16 cellular contexts compared by ENCODE assay signal in the genomic region with DNA sequence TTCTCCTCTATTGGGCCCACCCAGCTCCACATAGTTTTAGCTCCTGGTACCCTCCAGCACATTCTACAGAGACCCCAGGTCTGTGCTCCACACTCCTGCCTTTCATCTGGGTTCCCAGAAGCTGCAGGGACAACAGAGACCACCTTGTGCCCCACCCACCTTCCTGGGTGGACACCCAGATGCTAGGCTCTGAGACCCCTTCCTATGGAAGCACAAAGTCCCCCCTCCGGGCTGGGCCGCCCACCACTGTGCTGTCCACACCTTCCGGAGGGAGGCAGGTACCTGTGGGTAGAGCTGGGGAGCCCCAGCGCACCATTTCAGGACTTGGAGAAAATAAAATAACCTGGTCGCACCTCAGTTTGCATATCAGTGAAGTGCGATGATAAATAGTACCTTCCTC.
A peak's percentile ranks its signal among the peaks of the same experiment; 100 is the strongest.
DNase-seq lines count a peak whose midpoint lies in the region; ATAC-seq and TF ChIP-seq lines count a peak whose summit lies in the region.
"Had no signal": no experiment of that assay in that cellular context is flagged by ENCODE, and none has a peak within 500 bp of the region (broad histone marks: within the 10 kb centered on the region; RNA-seq: fewer than 3 reads in every experiment).

No MANE protein-coding gene starts in this region.

- TF ChIP-seq CTCF in WTC11 (IDR thresholded peaks at IDR 0.05): no peak

- no peak overlapping the region for H3K27ac Mint-ChIP-seq in WTC11
- H3K27ac Mint-ChIP-seq: B cell; CD4-positive, alpha-beta T cell had no signal

- CTCF ChIA-PET in WTC11 (lab: Charles Lee): interaction anchor here (3.0 to 4.2 kb wide), 2 partner anchors 33 to 232 kb away, joined by 18 to 28 read pairs; no protein-coding TSS in a partner anchor

- DNase-seq in H7: peak; percentile 32
- no peak for DNase-seq in WTC11 (ENCODE audit: low spot score)
- peak; percentile 35 for DNase-seq in ureter (ENCODE audit: low spot score)
- no peak for DNase-seq in activated CD8-positive, alpha-beta memory T cell treated with anti-CD3 and anti-CD28 coated beads, Interleukin-2, amount 50 U/mL, for 48 hours
- no peak for DNase-seq in sciatic nerve (ENCODE audit: low spot score)
- DNase-seq: C1 segment of cervical spinal cord; Calu3; CD4-positive, alpha-beta T cell; DMS 273 treated with DMSO at 0.1 percent for 48 hours; GOT3 had no signal

- peak overlapping the region; percentile 78 for H3K4me3 Mint-ChIP-seq in WTC11
- H3K4me3 Mint-ChIP-seq: B cell; CD4-positive, alpha-beta T cell had no signal

- peaks cover 100% of the 10 kb centered on the region for H3K27me3 Mint-ChIP-seq in WTC11 (ENCODE audit: low read depth)

- H3K4me1 Mint-ChIP-seq in WTC11: peaks cover 78% of the 10 kb centered on the region
- H3K4me1 Mint-ChIP-seq: B cell had no signal

- intact Hi-C loops in sciatic nerve (cut with DNase I): no loop called here

- no peaks in the 10 kb centered on the region for H3K36me3 Mint-ChIP-seq in WTC11

- no peak overlapping the region for H3K9ac ChIP-seq in iPS-20b (ENCODE audit: low read depth, low read length)

- POLR2A ChIA-PET in WTC11 (lab: Charles Lee): no interaction called here

- no peak overlapping the region for H3K27ac ChIP-seq in iPS-20b (ENCODE audit: low read length)
- H3K27ac ChIP-seq: HL-60 had no signal

- H3K27me3 ChIP-seq in H7 (ENCODE audit: control insufficient read depth, insufficient read depth, low read length) (peaks cover 67% of the 10 kb centered on the region), iPS-20b (ENCODE audit: insufficient read depth, low read length) (peaks cover 92% of the 10 kb centered on the region)

- peaks cover 20% of the 10 kb centered on the region; the same call in 1 of the 2 replicates for H3K4me1 ChIP-seq in iPS-20b (ENCODE audit: insufficient read depth, low read length)

- ATAC-seq in WTC11 (no peak), GM21717 (IDR thresholded peaks at IDR 0.05; ENCODE audit: unreplicated experiment) (no peak), sciatic nerve (no peak)
- ATAC-seq: GM12878, HCT116 had no signal

- H3K36me3 ChIP-seq in H7 (replicated peaks; ENCODE audit: control insufficient read depth, insufficient read depth, low read length) (no peaks in the 10 kb centered on the region), iPS-20b (ENCODE audit: insufficient read depth, low read depth, low read length) (no peaks in the 10 kb centered on the region)

- H3K9me3 Mint-ChIP-seq in WTC11: no peaks in the 10 kb centered on the region
- H3K9me3 Mint-ChIP-seq: CD4-positive, alpha-beta T cell had no signal

- H3K9me3 ChIP-seq in iPS-20b (ENCODE audit: insufficient read depth, low read depth, low read length): no peaks in the 10 kb centered on the region

- no peak overlapping the region for H3K4me3 ChIP-seq in H7 (ENCODE audit: insufficient read depth, low read depth, low read length)
- peak overlapping the region; percentile 64; the same call in 1 of the 2 replicates for H3K4me3 ChIP-seq in iPS-20b (ENCODE audit: low read length)
- H3K4me3 ChIP-seq: GM12878 had no signal

TF ChIP-seq in WTC11, 78 proteins besides CTCF, POLR2A, EP300 and RAD21:
- TF ChIP-seq KAT7 (CRISPR knock-in tag; IDR thresholded peaks at IDR 0.05; ENCODE audit: borderline replicate concordance) (no peak), ATF1 (CRISPR knock-in tag; IDR thresholded peaks at IDR 0.05) (no peak), TEAD4 (CRISPR knock-in tag; IDR thresholded peaks at IDR 0.05) (no peak), ZNF317 (CRISPR knock-in tag; IDR thresholded peaks at IDR 0.05; ENCODE audit: borderline replicate concordance, low read depth) (no peak), SOX15 (CRISPR knock-in tag; IDR thresholded peaks at IDR 0.05) (no peak), TCF7 (CRISPR knock-in tag; IDR thresholded peaks at IDR 0.05; ENCODE audit: low read depth) (no peak), FOXP1 (CRISPR knock-in tag; IDR thresholded peaks at IDR 0.05; ENCODE audit: borderline replicate concordance) (no peak), JAZF1 (CRISPR knock-in tag; IDR thresholded peaks at IDR 0.05) (no peak)
- TF ChIP-seq, protein P1, sequence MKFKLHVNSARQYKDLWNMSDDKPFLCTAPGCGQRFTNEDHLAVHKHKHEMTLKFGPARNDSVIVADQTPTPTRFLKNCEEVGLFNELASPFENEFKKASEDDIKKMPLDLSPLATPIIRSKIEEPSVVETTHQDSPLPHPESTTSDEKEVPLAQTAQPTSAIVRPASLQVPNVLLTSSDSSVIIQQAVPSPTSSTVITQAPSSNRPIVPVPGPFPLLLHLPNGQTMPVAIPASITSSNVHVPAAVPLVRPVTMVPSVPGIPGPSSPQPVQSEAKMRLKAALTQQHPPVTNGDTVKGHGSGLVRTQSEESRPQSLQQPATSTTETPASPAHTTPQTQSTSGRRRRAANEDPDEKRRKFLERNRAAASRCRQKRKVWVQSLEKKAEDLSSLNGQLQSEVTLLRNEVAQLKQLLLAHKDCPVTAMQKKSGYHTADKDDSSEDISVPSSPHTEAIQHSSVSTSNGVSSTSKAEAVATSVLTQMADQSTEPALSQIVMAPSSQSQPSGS (CRISPR knock-in tag; IDR thresholded peaks at IDR 0.05; ENCODE audit: borderline replicate concordance, low read depth): no peak
- TF ChIP-seq, protein P2, sequence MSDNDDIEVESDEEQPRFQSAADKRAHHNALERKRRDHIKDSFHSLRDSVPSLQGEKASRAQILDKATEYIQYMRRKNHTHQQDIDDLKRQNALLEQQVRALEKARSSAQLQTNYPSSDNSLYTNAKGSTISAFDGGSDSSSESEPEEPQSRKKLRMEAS (CRISPR knock-in tag; IDR thresholded peaks at IDR 0.05): no peak
- TF ChIP-seq, protein P3, sequence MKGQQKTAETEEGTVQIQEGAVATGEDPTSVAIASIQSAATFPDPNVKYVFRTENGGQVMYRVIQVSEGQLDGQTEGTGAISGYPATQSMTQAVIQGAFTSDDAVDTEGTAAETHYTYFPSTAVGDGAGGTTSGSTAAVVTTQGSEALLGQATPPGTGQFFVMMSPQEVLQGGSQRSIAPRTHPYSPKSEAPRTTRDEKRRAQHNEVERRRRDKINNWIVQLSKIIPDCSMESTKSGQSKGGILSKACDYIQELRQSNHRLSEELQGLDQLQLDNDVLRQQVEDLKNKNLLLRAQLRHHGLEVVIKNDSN (CRISPR knock-in tag; IDR thresholded peaks at IDR 0.05): no peak

Comparison
In these comparisons a context has a peak if more than half of its experiments do, and no peak if none do; other contexts are left out.
1. DNase-seq: peak in H7 (single experiment) and ureter (single experiment); none in WTC11 (single experiment), activated CD8-positive, alpha-beta memory T cell treated with anti-CD3 and anti-CD28 coated beads, Interleukin-2, amount 50 U/mL, for 48 hours (single experiment) and sciatic nerve (single experiment).